Comparison of ENCODE assay signal across 2 cellular contexts in the genomic region with DNA sequence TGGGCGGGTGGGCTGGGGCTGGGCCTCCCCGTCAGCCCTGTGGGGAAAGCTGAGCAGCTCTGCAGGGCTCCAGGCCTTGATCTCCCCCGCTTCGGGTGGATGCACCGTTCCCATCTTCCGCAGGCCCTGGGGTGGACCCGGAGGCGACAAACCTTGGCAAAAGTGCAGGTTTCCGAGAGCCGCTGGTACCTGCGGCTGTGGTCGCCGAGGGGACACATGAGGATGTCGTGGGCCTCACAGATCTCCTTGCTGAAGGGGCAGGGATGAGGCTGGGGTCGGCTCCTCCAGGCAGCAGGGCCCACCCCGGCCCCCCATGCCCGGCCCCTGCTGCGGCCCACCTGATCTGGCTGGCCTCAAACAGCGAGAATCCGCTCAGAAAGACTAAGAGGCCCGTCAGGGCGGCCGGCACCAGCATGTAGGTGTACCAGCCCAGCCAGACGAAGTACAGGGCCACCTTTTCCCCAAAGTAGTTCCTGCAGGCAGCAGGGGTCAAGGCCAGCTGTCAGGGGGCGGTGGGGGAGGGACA.
TF ChIP-seq lines count a peak whose summit lies in the region.

No MANE protein-coding gene starts in this region.

TF ChIP-seq in GM23338, 12 proteins besides CTCF, POLR2A, EP300 and RAD21 (continued from another document):
- TF ChIP-seq, protein P1, sequence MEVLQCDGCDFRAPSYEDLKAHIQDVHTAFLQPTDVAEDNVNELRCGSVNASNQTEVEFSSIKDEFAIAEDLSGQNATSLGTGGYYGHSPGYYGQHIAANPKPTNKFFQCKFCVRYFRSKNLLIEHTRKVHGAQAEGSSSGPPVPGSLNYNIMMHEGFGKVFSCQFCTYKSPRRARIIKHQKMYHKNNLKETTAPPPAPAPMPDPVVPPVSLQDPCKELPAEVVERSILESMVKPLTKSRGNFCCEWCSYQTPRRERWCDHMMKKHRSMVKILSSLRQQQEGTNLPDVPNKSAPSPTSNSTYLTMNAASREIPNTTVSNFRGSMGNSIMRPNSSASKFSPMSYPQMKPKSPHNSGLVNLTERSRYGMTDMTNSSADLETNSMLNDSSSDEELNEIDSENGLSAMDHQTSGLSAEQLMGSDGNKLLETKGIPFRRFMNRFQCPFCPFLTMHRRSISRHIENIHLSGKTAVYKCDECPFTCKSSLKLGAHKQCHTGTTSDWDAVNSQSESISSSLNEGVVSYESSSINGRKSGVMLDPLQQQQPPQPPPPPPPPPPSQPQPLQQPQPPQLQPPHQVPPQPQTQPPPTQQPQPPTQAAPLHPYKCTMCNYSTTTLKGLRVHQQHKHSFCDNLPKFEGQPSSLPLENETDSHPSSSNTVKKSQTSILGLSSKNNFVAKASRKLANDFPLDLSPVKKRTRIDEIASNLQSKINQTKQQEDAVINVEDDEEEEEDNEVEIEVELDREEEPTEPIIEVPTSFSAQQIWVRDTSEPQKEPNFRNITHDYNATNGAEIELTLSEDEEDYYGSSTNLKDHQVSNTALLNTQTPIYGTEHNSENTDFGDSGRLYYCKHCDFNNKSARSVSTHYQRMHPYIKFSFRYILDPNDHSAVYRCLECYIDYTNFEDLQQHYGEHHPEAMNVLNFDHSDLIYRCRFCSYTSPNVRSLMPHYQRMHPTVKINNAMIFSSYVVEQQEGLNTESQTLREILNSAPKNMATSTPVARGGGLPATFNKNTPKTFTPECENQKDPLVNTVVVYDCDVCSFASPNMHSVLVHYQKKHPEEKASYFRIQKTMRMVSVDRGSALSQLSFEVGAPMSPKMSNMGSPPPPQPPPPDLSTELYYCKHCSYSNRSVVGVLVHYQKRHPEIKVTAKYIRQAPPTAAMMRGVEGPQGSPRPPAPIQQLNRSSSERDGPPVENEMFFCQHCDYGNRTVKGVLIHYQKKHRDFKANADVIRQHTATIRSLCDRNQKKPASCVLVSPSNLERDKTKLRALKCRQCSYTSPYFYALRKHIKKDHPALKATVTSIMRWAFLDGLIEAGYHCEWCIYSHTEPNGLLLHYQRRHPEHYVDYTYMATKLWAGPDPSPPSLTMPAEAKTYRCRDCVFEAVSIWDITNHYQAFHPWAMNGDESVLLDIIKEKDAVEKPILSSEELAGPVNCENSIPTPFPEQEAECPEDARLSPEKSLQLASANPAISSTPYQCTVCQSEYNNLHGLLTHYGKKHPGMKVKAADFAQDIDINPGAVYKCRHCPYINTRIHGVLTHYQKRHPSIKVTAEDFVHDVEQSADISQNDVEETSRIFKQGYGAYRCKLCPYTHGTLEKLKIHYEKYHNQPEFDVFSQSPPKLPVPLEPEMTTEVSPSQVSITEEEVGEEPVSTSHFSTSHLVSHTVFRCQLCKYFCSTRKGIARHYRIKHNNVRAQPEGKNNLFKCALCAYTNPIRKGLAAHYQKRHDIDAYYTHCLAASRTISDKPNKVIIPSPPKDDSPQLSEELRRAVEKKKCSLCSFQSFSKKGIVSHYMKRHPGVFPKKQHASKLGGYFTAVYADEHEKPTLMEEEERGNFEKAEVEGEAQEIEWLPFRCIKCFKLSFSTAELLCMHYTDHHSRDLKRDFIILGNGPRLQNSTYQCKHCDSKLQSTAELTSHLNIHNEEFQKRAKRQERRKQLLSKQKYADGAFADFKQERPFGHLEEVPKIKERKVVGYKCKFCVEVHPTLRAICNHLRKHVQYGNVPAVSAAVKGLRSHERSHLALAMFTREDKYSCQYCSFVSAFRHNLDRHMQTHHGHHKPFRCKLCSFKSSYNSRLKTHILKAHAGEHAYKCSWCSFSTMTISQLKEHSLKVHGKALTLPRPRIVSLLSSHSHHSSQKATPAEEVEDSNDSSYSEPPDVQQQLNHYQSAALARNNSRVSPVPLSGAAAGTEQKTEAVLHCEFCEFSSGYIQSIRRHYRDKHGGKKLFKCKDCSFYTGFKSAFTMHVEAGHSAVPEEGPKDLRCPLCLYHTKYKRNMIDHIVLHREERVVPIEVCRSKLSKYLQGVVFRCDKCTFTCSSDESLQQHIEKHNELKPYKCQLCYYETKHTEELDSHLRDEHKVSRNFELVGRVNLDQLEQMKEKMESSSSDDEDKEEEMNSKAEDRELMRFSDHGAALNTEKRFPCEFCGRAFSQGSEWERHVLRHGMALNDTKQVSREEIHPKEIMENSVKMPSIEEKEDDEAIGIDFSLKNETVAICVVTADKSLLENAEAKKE (CRISPR knock-in tag; IDR thresholded peaks at IDR 0.05), result no peak
- TF ChIP-seq, protein P2, sequence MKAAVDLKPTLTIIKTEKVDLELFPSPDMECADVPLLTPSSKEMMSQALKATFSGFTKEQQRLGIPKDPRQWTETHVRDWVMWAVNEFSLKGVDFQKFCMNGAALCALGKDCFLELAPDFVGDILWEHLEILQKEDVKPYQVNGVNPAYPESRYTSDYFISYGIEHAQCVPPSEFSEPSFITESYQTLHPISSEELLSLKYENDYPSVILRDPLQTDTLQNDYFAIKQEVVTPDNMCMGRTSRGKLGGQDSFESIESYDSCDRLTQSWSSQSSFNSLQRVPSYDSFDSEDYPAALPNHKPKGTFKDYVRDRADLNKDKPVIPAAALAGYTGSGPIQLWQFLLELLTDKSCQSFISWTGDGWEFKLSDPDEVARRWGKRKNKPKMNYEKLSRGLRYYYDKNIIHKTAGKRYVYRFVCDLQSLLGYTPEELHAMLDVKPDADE (IDR thresholded peaks at IDR 0.05), result no peak
- TF ChIP-seq NANOG (IDR thresholded peaks at IDR 0.05; ENCODE audit: borderline replicate concordance), result no peak
- TF ChIP-seq, protein P3, sequence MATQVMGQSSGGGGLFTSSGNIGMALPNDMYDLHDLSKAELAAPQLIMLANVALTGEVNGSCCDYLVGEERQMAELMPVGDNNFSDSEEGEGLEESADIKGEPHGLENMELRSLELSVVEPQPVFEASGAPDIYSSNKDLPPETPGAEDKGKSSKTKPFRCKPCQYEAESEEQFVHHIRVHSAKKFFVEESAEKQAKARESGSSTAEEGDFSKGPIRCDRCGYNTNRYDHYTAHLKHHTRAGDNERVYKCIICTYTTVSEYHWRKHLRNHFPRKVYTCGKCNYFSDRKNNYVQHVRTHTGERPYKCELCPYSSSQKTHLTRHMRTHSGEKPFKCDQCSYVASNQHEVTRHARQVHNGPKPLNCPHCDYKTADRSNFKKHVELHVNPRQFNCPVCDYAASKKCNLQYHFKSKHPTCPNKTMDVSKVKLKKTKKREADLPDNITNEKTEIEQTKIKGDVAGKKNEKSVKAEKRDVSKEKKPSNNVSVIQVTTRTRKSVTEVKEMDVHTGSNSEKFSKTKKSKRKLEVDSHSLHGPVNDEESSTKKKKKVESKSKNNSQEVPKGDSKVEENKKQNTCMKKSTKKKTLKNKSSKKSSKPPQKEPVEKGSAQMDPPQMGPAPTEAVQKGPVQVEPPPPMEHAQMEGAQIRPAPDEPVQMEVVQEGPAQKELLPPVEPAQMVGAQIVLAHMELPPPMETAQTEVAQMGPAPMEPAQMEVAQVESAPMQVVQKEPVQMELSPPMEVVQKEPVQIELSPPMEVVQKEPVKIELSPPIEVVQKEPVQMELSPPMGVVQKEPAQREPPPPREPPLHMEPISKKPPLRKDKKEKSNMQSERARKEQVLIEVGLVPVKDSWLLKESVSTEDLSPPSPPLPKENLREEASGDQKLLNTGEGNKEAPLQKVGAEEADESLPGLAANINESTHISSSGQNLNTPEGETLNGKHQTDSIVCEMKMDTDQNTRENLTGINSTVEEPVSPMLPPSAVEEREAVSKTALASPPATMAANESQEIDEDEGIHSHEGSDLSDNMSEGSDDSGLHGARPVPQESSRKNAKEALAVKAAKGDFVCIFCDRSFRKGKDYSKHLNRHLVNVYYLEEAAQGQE (IDR thresholded peaks at IDR 0.05; ENCODE audit: unreplicated experiment), result no peak
- TF ChIP-seq JUNB (IDR thresholded peaks at IDR 0.05; ENCODE audit: unreplicated experiment), result no peak

TF ChIP-seq in SK-N-SH treated with all-trans-retinoic acid at 6 μM for 48 hours, 23 proteins besides CTCF, POLR2A, EP300 and RAD21 (continued from another document):
- TF ChIP-seq, protein P4, sequence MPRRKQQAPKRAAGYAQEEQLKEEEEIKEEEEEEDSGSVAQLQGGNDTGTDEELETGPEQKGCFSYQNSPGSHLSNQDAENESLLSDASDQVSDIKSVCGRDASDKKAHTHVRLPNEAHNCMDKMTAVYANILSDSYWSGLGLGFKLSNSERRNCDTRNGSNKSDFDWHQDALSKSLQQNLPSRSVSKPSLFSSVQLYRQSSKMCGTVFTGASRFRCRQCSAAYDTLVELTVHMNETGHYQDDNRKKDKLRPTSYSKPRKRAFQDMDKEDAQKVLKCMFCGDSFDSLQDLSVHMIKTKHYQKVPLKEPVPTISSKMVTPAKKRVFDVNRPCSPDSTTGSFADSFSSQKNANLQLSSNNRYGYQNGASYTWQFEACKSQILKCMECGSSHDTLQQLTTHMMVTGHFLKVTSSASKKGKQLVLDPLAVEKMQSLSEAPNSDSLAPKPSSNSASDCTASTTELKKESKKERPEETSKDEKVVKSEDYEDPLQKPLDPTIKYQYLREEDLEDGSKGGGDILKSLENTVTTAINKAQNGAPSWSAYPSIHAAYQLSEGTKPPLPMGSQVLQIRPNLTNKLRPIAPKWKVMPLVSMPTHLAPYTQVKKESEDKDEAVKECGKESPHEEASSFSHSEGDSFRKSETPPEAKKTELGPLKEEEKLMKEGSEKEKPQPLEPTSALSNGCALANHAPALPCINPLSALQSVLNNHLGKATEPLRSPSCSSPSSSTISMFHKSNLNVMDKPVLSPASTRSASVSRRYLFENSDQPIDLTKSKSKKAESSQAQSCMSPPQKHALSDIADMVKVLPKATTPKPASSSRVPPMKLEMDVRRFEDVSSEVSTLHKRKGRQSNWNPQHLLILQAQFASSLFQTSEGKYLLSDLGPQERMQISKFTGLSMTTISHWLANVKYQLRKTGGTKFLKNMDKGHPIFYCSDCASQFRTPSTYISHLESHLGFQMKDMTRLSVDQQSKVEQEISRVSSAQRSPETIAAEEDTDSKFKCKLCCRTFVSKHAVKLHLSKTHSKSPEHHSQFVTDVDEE (CRISPR knock-in tag; IDR thresholded peaks at IDR 0.05), result no peak
- TF ChIP-seq, protein P5, sequence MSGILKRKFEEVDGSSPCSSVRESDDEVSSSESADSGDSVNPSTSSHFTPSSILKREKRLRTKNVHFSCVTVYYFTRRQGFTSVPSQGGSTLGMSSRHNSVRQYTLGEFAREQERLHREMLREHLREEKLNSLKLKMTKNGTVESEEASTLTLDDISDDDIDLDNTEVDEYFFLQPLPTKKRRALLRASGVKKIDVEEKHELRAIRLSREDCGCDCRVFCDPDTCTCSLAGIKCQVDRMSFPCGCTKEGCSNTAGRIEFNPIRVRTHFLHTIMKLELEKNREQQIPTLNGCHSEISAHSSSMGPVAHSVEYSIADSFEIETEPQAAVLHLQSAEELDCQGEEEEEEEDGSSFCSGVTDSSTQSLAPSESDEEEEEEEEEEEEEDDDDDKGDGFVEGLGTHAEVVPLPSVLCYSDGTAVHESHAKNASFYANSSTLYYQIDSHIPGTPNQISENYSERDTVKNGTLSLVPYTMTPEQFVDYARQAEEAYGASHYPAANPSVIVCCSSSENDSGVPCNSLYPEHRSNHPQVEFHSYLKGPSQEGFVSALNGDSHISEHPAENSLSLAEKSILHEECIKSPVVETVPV (CRISPR knock-in tag; IDR thresholded peaks at IDR 0.05), result no peak
- TF ChIP-seq ZNF565 (CRISPR knock-in tag; conservative IDR thresholded peaks at IDR 0.05; ENCODE audit: low read depth) (no peak), CSDC2 (CRISPR knock-in tag; IDR thresholded peaks at IDR 0.05) (no peak), PPARA (CRISPR knock-in tag; IDR thresholded peaks at IDR 0.05; ENCODE audit: borderline replicate concordance) (no peak), TOX (CRISPR knock-in tag; IDR thresholded peaks at IDR 0.05; ENCODE audit: borderline replicate concordance) (no peak), TCF4 (CRISPR knock-in tag; IDR thresholded peaks at IDR 0.05; ENCODE audit: borderline replicate concordance) (no peak), ZFP3 (CRISPR knock-in tag; IDR thresholded peaks at IDR 0.05) (no peak), ZNF8 (CRISPR knock-in tag; IDR thresholded peaks at IDR 0.05) (no peak), ARNTL (CRISPR knock-in tag; IDR thresholded peaks at IDR 0.05; ENCODE audit: borderline replicate concordance, low read depth) (no peak)
- TF ChIP-seq, protein P6, sequence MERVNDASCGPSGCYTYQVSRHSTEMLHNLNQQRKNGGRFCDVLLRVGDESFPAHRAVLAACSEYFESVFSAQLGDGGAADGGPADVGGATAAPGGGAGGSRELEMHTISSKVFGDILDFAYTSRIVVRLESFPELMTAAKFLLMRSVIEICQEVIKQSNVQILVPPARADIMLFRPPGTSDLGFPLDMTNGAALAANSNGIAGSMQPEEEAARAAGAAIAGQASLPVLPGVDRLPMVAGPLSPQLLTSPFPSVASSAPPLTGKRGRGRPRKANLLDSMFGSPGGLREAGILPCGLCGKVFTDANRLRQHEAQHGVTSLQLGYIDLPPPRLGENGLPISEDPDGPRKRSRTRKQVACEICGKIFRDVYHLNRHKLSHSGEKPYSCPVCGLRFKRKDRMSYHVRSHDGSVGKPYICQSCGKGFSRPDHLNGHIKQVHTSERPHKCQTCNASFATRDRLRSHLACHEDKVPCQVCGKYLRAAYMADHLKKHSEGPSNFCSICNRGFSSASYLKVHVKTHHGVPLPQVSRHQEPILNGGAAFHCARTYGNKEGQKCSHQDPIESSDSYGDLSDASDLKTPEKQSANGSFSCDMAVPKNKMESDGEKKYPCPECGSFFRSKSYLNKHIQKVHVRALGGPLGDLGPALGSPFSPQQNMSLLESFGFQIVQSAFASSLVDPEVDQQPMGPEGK (CRISPR knock-in tag; IDR thresholded peaks at IDR 0.05; ENCODE audit: borderline replicate concordance), result no peak
- TF ChIP-seq, protein P7, sequence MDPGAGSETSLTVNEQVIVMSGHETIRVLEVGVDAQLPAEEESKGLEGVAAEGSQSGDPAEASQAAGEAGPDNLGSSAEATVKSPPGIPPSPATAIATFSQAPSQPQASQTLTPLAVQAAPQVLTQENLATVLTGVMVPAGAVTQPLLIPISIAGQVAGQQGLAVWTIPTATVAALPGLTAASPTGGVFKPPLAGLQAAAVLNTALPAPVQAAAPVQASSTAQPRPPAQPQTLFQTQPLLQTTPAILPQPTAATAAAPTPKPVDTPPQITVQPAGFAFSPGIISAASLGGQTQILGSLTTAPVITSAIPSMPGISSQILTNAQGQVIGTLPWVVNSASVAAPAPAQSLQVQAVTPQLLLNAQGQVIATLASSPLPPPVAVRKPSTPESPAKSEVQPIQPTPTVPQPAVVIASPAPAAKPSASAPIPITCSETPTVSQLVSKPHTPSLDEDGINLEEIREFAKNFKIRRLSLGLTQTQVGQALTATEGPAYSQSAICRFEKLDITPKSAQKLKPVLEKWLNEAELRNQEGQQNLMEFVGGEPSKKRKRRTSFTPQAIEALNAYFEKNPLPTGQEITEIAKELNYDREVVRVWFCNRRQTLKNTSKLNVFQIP (CRISPR knock-in tag; IDR thresholded peaks at IDR 0.05; ENCODE audit: borderline replicate concordance, low read depth), result no peak
- TF ChIP-seq, protein P8, sequence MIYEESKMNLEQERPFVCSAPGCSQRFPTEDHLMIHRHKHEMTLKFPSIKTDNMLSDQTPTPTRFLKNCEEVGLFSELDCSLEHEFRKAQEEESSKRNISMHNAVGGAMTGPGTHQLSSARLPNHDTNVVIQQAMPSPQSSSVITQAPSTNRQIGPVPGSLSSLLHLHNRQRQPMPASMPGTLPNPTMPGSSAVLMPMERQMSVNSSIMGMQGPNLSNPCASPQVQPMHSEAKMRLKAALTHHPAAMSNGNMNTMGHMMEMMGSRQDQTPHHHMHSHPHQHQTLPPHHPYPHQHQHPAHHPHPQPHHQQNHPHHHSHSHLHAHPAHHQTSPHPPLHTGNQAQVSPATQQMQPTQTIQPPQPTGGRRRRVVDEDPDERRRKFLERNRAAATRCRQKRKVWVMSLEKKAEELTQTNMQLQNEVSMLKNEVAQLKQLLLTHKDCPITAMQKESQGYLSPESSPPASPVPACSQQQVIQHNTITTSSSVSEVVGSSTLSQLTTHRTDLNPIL (CRISPR knock-in tag; IDR thresholded peaks at IDR 0.05; ENCODE audit: low read depth), result no peak
